1 cellular context compared by ENCODE assay signal in the genomic region with DNA sequence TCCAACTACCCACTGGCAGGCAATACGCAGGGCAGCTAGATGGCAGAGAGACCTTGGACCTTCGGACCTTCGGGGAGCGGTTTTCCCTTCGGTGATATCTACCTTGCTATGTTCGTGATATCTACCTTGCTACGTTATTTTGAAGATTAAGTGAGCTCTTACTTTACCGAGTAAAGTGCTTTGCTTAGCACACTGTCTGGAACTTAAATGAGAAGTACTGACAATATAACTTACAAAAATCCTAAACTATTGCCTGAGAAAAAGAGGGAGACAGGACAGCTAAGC.
TF ChIP-seq lines count a peak whose summit lies in the region.

No MANE protein-coding gene starts in this region.

TF ChIP-seq in HepG2, 621 proteins besides CTCF, POLR2A, EP300 and RAD21 (continues in another document):
- TF ChIP-seq ZNF20 (CRISPR knock-in tag; IDR thresholded peaks at IDR 0.05) = no peak
- TF ChIP-seq ZNF883 (CRISPR knock-in tag; IDR thresholded peaks at IDR 0.05; ENCODE audit: not compliant biosample characterization) = peak; percentile 1
- no peak for TF ChIP-seq HNRNPLL (IDR thresholded peaks at IDR 0.05; ENCODE audit: low read depth, low read length, poor library complexity, severe bottlenecking)
- TF ChIP-seq TCF7L2 (IDR thresholded peaks at IDR 0.05; ENCODE audit: low read depth, low read length) = no peak
- 0 out of 2 replicates have a peak, but pooled peaks have one; percentile 6 for TF ChIP-seq RARA (CRISPR knock-in tag; IDR thresholded peaks at IDR 0.05)
- TF ChIP-seq ZNF615 (CRISPR knock-in tag; IDR thresholded peaks at IDR 0.05; ENCODE audit: borderline replicate concordance) = no peak; the same call in 1 of the 2 replicates
- TF ChIP-seq, protein P1, sequence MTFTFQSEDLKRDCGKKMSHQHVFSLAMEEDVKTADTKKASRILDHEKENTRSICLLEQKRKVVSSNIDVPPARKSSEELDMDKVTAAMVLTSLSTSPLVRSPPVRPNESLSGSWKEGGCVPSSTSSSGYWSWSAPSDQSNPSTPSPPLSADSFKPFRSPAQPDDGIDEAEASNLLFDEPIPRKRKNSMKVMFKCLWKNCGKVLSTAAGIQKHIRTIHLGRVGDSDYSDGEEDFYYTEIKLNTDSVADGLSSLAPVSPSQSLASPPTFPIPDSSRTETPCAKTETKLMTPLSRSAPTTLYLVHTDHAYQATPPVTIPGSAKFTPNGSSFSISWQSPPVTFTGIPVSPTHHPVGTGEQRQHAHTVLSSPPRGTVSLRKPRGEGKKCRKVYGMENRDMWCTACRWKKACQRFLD (CRISPR knock-in tag; IDR thresholded peaks at IDR 0.05; ENCODE audit: borderline replicate concordance) = no peak
- TF ChIP-seq PHF20 (CRISPR knock-in tag; IDR thresholded peaks at IDR 0.05) = no peak
- TF ChIP-seq LCORL (IDR thresholded peaks at IDR 0.05) = no peak
- TF ChIP-seq LCORL (CRISPR knock-in tag; IDR thresholded peaks at IDR 0.05) = no peak
- no peak for TF ChIP-seq EHMT2 (IDR thresholded peaks at IDR 0.05; ENCODE audit: borderline replicate concordance, low read depth, low read length)
- no peak for TF ChIP-seq ZSCAN21 (CRISPR knock-in tag; IDR thresholded peaks at IDR 0.05; ENCODE audit: borderline replicate concordance)
- TF ChIP-seq, protein P2, sequence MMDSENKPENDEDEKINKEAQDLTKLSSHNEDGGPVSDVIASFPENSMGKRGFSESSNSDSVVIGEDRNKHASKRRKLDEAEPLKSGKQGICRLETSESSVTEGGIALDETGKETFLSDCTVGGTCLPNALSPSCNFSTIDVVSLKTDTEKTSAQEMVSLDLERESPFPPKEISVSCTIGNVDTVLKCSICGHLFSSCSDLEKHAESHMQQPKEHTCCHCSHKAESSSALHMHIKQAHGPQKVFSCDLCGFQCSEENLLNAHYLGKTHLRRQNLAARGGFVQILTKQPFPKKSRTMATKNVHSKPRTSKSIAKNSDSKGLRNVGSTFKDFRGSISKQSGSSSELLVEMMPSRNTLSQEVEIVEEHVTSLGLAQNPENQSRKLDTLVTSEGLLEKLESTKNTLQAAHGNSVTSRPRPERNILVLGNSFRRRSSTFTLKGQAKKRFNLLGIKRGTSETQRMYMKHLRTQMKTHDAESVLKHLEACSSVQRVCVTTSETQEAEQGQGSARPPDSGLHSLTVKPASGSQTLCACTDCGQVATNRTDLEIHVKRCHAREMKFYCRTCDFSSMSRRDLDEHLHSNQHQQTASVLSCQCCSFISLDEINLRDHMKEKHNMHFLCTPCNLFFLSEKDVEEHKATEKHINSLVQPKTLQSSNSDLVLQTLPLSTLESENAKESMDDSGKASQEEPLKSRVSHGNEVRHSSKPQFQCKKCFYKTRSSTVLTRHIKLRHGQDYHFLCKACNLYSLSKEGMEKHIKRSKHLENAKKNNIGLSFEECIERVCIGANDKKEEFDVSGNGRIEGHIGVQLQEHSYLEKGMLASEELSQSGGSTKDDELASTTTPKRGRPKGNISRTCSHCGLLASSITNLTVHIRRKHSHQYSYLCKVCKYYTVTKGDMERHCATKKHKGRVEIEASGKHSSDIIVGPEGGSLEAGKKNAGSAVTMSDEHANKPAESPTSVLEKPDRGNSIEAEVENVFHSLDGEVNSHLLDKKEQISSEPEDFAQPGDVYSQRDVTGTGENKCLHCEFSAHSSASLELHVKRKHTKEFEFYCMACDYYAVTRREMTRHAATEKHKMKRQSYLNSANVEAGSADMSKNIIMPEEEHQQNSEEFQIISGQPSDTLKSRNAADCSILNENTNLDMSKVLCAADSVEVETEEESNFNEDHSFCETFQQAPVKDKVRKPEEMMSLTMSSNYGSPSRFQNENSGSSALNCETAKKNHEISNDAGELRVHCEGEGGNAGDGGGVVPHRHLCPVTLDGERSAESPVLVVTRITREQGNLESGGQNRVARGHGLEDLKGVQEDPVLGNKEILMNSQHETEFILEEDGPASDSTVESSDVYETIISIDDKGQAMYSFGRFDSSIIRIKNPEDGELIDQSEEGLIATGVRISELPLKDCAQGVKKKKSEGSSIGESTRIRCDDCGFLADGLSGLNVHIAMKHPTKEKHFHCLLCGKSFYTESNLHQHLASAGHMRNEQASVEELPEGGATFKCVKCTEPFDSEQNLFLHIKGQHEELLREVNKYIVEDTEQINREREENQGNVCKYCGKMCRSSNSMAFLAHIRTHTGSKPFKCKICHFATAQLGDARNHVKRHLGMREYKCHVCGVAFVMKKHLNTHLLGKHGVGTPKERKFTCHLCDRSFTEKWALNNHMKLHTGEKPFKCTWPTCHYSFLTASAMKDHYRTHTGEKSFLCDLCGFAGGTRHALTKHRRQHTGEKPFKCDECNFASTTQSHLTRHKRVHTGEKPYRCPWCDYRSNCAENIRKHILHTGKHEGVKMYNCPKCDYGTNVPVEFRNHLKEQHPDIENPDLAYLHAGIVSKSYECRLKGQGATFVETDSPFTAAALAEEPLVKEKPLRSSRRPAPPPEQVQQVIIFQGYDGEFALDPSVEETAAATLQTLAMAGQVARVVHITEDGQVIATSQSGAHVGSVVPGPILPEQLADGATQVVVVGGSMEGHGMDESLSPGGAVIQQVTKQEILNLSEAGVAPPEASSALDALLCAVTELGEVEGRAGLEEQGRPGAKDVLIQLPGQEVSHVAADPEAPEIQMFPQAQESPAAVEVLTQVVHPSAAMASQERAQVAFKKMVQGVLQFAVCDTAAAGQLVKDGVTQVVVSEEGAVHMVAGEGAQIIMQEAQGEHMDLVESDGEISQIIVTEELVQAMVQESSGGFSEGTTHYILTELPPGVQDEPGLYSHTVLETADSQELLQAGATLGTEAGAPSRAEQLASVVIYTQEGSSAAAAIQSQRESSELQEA (CRISPR knock-in tag; IDR thresholded peaks at IDR 0.05; ENCODE audit: not compliant biosample characterization) = no peak
- no peak for TF ChIP-seq ZNF335 (CRISPR knock-in tag; IDR thresholded peaks at IDR 0.05)
- TF ChIP-seq ZNF850 (CRISPR knock-in tag; conservative IDR thresholded peaks at IDR 0.05) = no peak
- TF ChIP-seq TEAD3 (CRISPR knock-in tag; optimal IDR thresholded peaks at IDR 0.05; ENCODE audit: borderline replicate concordance) = peak; percentile 56
- no peak for TF ChIP-seq ZNF263 (CRISPR knock-in tag; IDR thresholded peaks at IDR 0.05)
- no peak for TF ChIP-seq ELF3 (CRISPR knock-in tag; IDR thresholded peaks at IDR 0.05)
- TF ChIP-seq SP4 (CRISPR knock-in tag; IDR thresholded peaks at IDR 0.05) = no peak
- peak; percentile 76; the same call in 1 of the 2 replicates for TF ChIP-seq HNF4G (IDR thresholded peaks at IDR 0.05; ENCODE audit: borderline replicate concordance, low read depth, low read length)
- no peak for TF ChIP-seq HNF4G (CRISPR knock-in tag; IDR thresholded peaks at IDR 0.05; ENCODE audit: borderline replicate concordance, low read depth)
- no peak for TF ChIP-seq KMT2A (CRISPR knock-in tag; IDR thresholded peaks at IDR 0.05)
- TF ChIP-seq, protein P3, sequence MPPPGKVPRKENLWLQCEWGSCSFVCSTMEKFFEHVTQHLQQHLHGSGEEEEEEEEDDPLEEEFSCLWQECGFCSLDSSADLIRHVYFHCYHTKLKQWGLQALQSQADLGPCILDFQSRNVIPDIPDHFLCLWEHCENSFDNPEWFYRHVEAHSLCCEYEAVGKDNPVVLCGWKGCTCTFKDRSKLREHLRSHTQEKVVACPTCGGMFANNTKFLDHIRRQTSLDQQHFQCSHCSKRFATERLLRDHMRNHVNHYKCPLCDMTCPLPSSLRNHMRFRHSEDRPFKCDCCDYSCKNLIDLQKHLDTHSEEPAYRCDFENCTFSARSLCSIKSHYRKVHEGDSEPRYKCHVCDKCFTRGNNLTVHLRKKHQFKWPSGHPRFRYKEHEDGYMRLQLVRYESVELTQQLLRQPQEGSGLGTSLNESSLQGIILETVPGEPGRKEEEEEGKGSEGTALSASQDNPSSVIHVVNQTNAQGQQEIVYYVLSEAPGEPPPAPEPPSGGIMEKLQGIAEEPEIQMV (CRISPR knock-in tag; IDR thresholded peaks at IDR 0.05; ENCODE audit: low read depth) = no peak
- TF ChIP-seq GATAD2A (CRISPR knock-in tag; IDR thresholded peaks at IDR 0.05) = peak; percentile 77; the same call in 1 of the 2 replicates
- TF ChIP-seq, protein P4, sequence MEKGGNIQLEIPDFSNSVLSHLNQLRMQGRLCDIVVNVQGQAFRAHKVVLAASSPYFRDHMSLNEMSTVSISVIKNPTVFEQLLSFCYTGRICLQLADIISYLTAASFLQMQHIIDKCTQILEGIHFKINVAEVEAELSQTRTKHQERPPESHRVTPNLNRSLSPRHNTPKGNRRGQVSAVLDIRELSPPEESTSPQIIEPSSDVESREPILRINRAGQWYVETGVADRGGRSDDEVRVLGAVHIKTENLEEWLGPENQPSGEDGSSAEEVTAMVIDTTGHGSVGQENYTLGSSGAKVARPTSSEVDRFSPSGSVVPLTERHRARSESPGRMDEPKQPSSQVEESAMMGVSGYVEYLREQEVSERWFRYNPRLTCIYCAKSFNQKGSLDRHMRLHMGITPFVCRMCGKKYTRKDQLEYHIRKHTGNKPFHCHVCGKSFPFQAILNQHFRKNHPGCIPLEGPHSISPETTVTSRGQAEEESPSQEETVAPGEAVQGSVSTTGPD (CRISPR knock-in tag; IDR thresholded peaks at IDR 0.05) = 0 out of 2 replicates have a peak, but pooled peaks have one; percentile 11
- TF ChIP-seq, protein P5, sequence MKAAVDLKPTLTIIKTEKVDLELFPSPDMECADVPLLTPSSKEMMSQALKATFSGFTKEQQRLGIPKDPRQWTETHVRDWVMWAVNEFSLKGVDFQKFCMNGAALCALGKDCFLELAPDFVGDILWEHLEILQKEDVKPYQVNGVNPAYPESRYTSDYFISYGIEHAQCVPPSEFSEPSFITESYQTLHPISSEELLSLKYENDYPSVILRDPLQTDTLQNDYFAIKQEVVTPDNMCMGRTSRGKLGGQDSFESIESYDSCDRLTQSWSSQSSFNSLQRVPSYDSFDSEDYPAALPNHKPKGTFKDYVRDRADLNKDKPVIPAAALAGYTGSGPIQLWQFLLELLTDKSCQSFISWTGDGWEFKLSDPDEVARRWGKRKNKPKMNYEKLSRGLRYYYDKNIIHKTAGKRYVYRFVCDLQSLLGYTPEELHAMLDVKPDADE (CRISPR knock-in tag; IDR thresholded peaks at IDR 0.05) = no peak
- no peak for TF ChIP-seq ZBTB1 (CRISPR knock-in tag; IDR thresholded peaks at IDR 0.05; ENCODE audit: borderline replicate concordance)
- TF ChIP-seq RAD51 (IDR thresholded peaks at IDR 0.05; ENCODE audit: borderline replicate concordance) = no peak
- TF ChIP-seq ZNF12 (CRISPR knock-in tag; IDR thresholded peaks at IDR 0.05) = peak; percentile 3; the same call in 1 of the 2 replicates
- TF ChIP-seq ERF (CRISPR knock-in tag; IDR thresholded peaks at IDR 0.05) = no peak
- 0 out of 2 replicates have a peak, but pooled peaks have one; percentile 56 for TF ChIP-seq ZNF510 (CRISPR knock-in tag; IDR thresholded peaks at IDR 0.05; ENCODE audit: low read depth)
- TF ChIP-seq, protein P6, sequence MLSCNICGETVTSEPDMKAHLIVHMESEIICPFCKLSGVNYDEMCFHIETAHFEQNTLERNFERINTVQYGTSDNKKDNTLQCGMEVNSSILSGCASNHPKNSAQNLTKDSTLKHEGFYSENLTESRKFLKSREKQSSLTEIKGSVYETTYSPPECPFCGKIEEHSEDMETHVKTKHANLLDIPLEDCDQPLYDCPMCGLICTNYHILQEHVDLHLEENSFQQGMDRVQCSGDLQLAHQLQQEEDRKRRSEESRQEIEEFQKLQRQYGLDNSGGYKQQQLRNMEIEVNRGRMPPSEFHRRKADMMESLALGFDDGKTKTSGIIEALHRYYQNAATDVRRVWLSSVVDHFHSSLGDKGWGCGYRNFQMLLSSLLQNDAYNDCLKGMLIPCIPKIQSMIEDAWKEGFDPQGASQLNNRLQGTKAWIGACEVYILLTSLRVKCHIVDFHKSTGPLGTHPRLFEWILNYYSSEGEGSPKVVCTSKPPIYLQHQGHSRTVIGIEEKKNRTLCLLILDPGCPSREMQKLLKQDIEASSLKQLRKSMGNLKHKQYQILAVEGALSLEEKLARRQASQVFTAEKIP (CRISPR knock-in tag; IDR thresholded peaks at IDR 0.05; ENCODE audit: borderline replicate concordance) = no peak
- TF ChIP-seq, protein P7, sequence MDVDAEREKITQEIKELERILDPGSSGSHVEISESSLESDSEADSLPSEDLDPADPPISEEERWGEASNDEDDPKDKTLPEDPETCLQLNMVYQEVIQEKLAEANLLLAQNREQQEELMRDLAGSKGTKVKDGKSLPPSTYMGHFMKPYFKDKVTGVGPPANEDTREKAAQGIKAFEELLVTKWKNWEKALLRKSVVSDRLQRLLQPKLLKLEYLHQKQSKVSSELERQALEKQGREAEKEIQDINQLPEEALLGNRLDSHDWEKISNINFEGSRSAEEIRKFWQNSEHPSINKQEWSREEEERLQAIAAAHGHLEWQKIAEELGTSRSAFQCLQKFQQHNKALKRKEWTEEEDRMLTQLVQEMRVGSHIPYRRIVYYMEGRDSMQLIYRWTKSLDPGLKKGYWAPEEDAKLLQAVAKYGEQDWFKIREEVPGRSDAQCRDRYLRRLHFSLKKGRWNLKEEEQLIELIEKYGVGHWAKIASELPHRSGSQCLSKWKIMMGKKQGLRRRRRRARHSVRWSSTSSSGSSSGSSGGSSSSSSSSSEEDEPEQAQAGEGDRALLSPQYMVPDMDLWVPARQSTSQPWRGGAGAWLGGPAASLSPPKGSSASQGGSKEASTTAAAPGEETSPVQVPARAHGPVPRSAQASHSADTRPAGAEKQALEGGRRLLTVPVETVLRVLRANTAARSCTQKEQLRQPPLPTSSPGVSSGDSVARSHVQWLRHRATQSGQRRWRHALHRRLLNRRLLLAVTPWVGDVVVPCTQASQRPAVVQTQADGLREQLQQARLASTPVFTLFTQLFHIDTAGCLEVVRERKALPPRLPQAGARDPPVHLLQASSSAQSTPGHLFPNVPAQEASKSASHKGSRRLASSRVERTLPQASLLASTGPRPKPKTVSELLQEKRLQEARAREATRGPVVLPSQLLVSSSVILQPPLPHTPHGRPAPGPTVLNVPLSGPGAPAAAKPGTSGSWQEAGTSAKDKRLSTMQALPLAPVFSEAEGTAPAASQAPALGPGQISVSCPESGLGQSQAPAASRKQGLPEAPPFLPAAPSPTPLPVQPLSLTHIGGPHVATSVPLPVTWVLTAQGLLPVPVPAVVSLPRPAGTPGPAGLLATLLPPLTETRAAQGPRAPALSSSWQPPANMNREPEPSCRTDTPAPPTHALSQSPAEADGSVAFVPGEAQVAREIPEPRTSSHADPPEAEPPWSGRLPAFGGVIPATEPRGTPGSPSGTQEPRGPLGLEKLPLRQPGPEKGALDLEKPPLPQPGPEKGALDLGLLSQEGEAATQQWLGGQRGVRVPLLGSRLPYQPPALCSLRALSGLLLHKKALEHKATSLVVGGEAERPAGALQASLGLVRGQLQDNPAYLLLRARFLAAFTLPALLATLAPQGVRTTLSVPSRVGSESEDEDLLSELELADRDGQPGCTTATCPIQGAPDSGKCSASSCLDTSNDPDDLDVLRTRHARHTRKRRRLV (CRISPR knock-in tag; IDR thresholded peaks at IDR 0.05) = no peak
